In the genomic region with DNA sequence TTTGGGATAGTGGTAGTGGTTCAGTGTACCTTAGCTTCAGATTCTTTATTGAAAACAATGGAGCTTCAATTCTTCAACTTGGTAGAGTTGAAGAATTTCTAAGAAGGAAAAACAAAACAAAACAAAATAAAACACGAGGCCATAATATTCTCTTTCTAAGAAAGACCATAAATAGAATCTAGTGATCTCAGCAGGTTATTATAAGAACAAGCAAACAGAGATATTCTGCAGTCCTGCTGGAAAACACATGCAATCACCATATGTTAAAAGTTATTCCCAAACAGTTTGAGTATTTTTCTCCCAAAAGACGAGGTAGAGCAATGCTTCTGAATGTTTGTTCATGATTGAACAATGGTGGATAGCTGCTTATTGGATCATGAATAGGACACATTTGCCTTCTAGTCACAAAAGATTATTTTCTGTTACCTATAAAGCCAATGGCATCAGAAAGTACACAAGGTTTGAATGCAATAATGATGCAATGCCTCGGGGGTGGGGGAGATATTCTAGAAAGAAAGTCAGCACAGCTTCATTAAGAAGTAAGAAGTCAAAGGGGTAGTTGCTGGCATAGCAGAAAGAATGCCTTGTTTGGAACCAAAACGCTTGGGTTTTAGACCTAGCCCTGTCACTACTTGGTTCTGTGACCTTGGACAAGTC, we compare ENCODE assay signal across 13 cellular contexts. TPM values are rescaled to one million over a fixed set of nuclear protein-coding genes. Genes with fewer than 3 reads are reported as not detected.
A peak's percentile ranks its signal among the peaks of the same experiment; 100 is the strongest.
DNase-seq lines count a peak whose midpoint lies in the region; ATAC-seq and TF ChIP-seq lines count a peak whose summit lies in the region.
"Had no signal": no experiment of that assay in that cellular context is flagged by ENCODE, and none has a peak within 500 bp of the region (broad histone marks: within the 10 kb centered on the region; RNA-seq: fewer than 3 reads in every experiment).

No MANE protein-coding gene starts in this region.

- H3K36me3 ChIP-seq in GM23248 (ENCODE audit: low read depth) (peaks cover 3% of the 10 kb centered on the region; the same call in 1 of the 2 replicates), adrenal gland (replicated peaks in 1 of 2) (no peaks in the 10 kb centered on the region), hepatocyte (replicated peaks; ENCODE audit: insufficient read depth, low read depth) (no peaks in the 10 kb centered on the region), mucosa of descending colon (ENCODE audit: low read depth) (no peaks in the 10 kb centered on the region)
- H3K36me3 ChIP-seq in CD8-positive, alpha-beta T cell (ENCODE audit: insufficient read depth, low read length), result no peaks in the 10 kb centered on the region

- POLR2A ChIA-PET in CD8-positive, alpha-beta T cell (lab: Charles Lee), result no interaction called here

- H3K27ac ChIP-seq in GM23248 (peak overlapping the region; percentile 30; the same call in 1 of the 2 replicates), adrenal gland (peak overlapping the region in 4 of 5 donors; percentile 62 to 84 (median 74)), hepatocyte (peak overlapping the region; percentile 75)
- H3K27ac ChIP-seq in CD8-positive, alpha-beta T cell (ENCODE audit: low read depth, low read length), result no peak overlapping the region

- H3K27me3 Mint-ChIP-seq in CD8-positive, alpha-beta T cell (ENCODE audit: low read depth), result no peaks in the 10 kb centered on the region

- in situ Hi-C loops in GM23248 (cut with MboI), result no loop called here

- H3K9me3 ChIP-seq in GM23248 (ENCODE audit: low read depth) (no peaks in the 10 kb centered on the region), adrenal gland (replicated peaks in 1 of 3) (no peaks in the 10 kb centered on the region), hepatocyte (ENCODE audit: low read depth) (no peaks in the 10 kb centered on the region), mucosa of descending colon (no peaks in the 10 kb centered on the region)
- no peaks in the 10 kb centered on the region for H3K9me3 ChIP-seq in CD8-positive, alpha-beta T cell (ENCODE audit: low read length)

- H4K20me1 ChIP-seq in GM23248 (ENCODE audit: insufficient read depth), result no peaks in the 10 kb centered on the region
- no peaks in the 10 kb centered on the region for H4K20me1 ChIP-seq in hepatocyte (ENCODE audit: insufficient read depth, poor library complexity, severe bottlenecking)

- H3K4me3 Mint-ChIP-seq in stimulated activated effector memory CD8-positive, alpha-beta T cell treated with anti-CD3 and anti-CD28 coated beads, Interleukin-12 subunit alpha, Interleukin-12 subunit beta, amount 100 ng/mL, for 72 hours, result no peak overlapping the region
- no peak overlapping the region for H3K4me3 Mint-ChIP-seq in CD8-positive, alpha-beta T cell

- H3K4me2 ChIP-seq in GM23248 (ENCODE audit: unreplicated experiment) (peak overlapping the region; percentile 26), hepatocyte (peak overlapping the region; percentile 7)

- H3K27me3 ChIP-seq in GM23248 (replicated peaks; ENCODE audit: insufficient read depth), result no peaks in the 10 kb centered on the region
- H3K27me3 ChIP-seq in adrenal gland, result no peaks in the 10 kb centered on the region
- H3K27me3 ChIP-seq in hepatocyte, result no peaks in the 10 kb centered on the region
- no peaks in the 10 kb centered on the region for H3K27me3 ChIP-seq in CD8-positive, alpha-beta T cell (ENCODE audit: insufficient read depth, low read length)

- H3K4me3 ChIP-seq in GM23248 (no peak overlapping the region), adrenal gland (no peak overlapping the region), hepatocyte (no peak overlapping the region), mucosa of descending colon (no peak overlapping the region)
- no peak overlapping the region for H3K4me3 ChIP-seq in CD8-positive, alpha-beta T cell (ENCODE audit: low read depth, low read length)

- ATAC-seq in stimulated activated effector memory CD8-positive, alpha-beta T cell treated with anti-CD3 and anti-CD28 coated beads, Interleukin-12 subunit alpha, Interleukin-12 subunit beta, amount 100 ng/mL, for 72 hours, result no peak
- ATAC-seq in mucosa of descending colon, result no peak
- ATAC-seq in CD8-positive, alpha-beta T cell, result no peak
- ATAC-seq: PC-3 had no signal

- H3K4me1 Mint-ChIP-seq in stimulated activated effector memory CD8-positive, alpha-beta T cell treated with anti-CD3 and anti-CD28 coated beads, Interleukin-12 subunit alpha, Interleukin-12 subunit beta, amount 100 ng/mL, for 72 hours, result peaks cover 51% of the 10 kb centered on the region
- H3K4me1 Mint-ChIP-seq in CD8-positive, alpha-beta T cell (ENCODE audit: low read depth), result no peaks in the 10 kb centered on the region

- H3K9me2 ChIP-seq in GM23248 (ENCODE audit: insufficient read depth) (no peaks in the 10 kb centered on the region), hepatocyte (replicated peaks; ENCODE audit: insufficient read depth) (no peaks in the 10 kb centered on the region)

- H2AFZ ChIP-seq in GM23248 (no peak overlapping the region), hepatocyte (no peak overlapping the region)

- H3K36me3 Mint-ChIP-seq in stimulated activated effector memory CD8-positive, alpha-beta T cell treated with anti-CD3 and anti-CD28 coated beads, Interleukin-12 subunit alpha, Interleukin-12 subunit beta, amount 100 ng/mL, for 72 hours, result no peaks in the 10 kb centered on the region
- H3K36me3 Mint-ChIP-seq in CD8-positive, alpha-beta T cell, result no peaks in the 10 kb centered on the region

- H3F3A ChIP-seq in GM23248 (ENCODE audit: insufficient read depth), result peaks cover 43% of the 10 kb centered on the region

- CTCF ChIA-PET in CD8-positive, alpha-beta T cell (lab: Charles Lee), result interaction anchor here (0.9 to 1.4 kb wide), 2 partner anchors 38 to 60 kb away, joined by 3 read pairs; no protein-coding TSS in a partner anchor

- H3K79me2 ChIP-seq in GM23248 (ENCODE audit: insufficient read depth) (peaks cover 97% of the 10 kb centered on the region), hepatocyte (peaks cover 94% of the 10 kb centered on the region)

- intact Hi-C loops in adrenal gland (cut with DNase I) (no loop called here), mucosa of descending colon (cut with DNase I, micrococcal nuclease) (no loop called here)
- intact Hi-C loops in CD8-positive, alpha-beta T cell (cut with DNase I, micrococcal nuclease), result no loop called here

- TF ChIP-seq CTCF in adrenal gland (IDR thresholded peaks at IDR 0.05) (no peak), hepatocyte (IDR thresholded peaks at IDR 0.05; ENCODE audit: poor library complexity) (no peak), mucosa of descending colon (IDR thresholded peaks at IDR 0.05) (no peak)
- no peak for TF ChIP-seq CTCF in CD8-positive, alpha-beta T cell (IDR thresholded peaks at IDR 0.05)

- no peak for DNase-seq in GM23248
- no peak for DNase-seq in adrenal gland
- DNase-seq in hepatocyte (ENCODE audit: low spot score), result no peak
- DNase-seq in stimulated activated effector memory CD8-positive, alpha-beta T cell treated with anti-CD3 and anti-CD28 coated beads, Interleukin-12 subunit alpha, Interleukin-12 subunit beta, amount 100 ng/mL, for 72 hours (ENCODE audit: low spot score in 2 of 2), result no peak
- no peak for DNase-seq in NCI-H2227 (lab: John Stamatoyannopoulos, UW; ENCODE audit: unreplicated experiment)
- no peak for DNase-seq in COLO668 (lab: John Stamatoyannopoulos, UW; ENCODE audit: unreplicated experiment)
- DNase-seq in mucosa of descending colon, result no peak
- DNase-seq in CD8-positive, alpha-beta T cell, result no peak
- DNase-seq: activated CD4-positive, alpha-beta T cell treated with anti-CD3 and anti-CD28 coated beads for 1 hour; KG1; NCI-H1417 treated with DMSO at 0.1 percent for 48 hours; NCI-H510A treated with DMSO at 0.1 percent for 48 hours; PC-3 had no signal

- H3K9me3 Mint-ChIP-seq in stimulated activated effector memory CD8-positive, alpha-beta T cell treated with anti-CD3 and anti-CD28 coated beads, Interleukin-12 subunit alpha, Interleukin-12 subunit beta, amount 100 ng/mL, for 72 hours, result no peaks in the 10 kb centered on the region
- no peaks in the 10 kb centered on the region for H3K9me3 Mint-ChIP-seq in CD8-positive, alpha-beta T cell

- TF ChIP-seq POLR2A in adrenal gland (IDR thresholded peaks at IDR 0.05), result no peak

- peak overlapping the region; percentile 85 for H3K27ac Mint-ChIP-seq in stimulated activated effector memory CD8-positive, alpha-beta T cell treated with anti-CD3 and anti-CD28 coated beads, Interleukin-12 subunit alpha, Interleukin-12 subunit beta, amount 100 ng/mL, for 72 hours
- H3K27ac Mint-ChIP-seq in CD8-positive, alpha-beta T cell, result no peak overlapping the region

- H3K4me1 ChIP-seq in GM23248 (ENCODE audit: insufficient read depth) (peaks cover 31% of the 10 kb centered on the region), adrenal gland (replicated peaks in 1 of 2) (peaks cover 28 to 45% of the 10 kb centered on the region in 2 donors), hepatocyte (ENCODE audit: insufficient read depth) (peaks cover 38% of the 10 kb centered on the region), mucosa of descending colon (ENCODE audit: low read depth) (peaks cover 11% of the 10 kb centered on the region)
- no peaks in the 10 kb centered on the region for H3K4me1 ChIP-seq in CD8-positive, alpha-beta T cell (ENCODE audit: insufficient read depth, low read length)

- 7 to 13% methylated on average over 4 of the region's 4 CpGs for WGBS in GM23248 (ENCODE audit: low coverage in 1 of 2, low lambda C conversion rate in 2 of 2, missing lambda C conversion rate in 2 of 2), 2 experiments
- WGBS in adrenal gland, 4 donors, result 51 to 55% (median 54%) methylated on average over 4 of the region's 4 CpGs
- WGBS in hepatocyte (ENCODE audit: low lambda C conversion rate, missing lambda C conversion rate), result 76% methylated on average over 4 of the region's 4 CpGs

- H3K9ac ChIP-seq in GM23248, result no peak overlapping the region

RNA-seq across cellular contexts. Expression of a gene that starts 59.3 kb away (rescaled TPM):
- total RNA-seq in GM23248 (2014; rRNA removed; shearing (Covaris generic)), result 43.7 and 67.9 TPM in 2 replicates
- polyA plus RNA-seq in GM23248 (2016; fragmentation: Nextera tagmentation; extraction: Ambion mirVana) (49.7 and 53.7 TPM in 2 replicates), adrenal gland (10 to 100 TPM; 11.4 to 71.1 (median 13.1) TPM), hepatocyte (34.4 and 37.6 TPM in 2 replicates)
- total RNA-seq in adrenal gland (100 to 1,000 TPM in 4 of 8 donors, 10 to 100 TPM in 4; 44.0 to 169 (median 102) TPM), hepatocyte (33.9 and 38.3 TPM in 2 replicates), mucosa of descending colon (10 to 100 TPM; 15.8 to 54.3 (median 40.6) TPM)
- total RNA-seq in CD8-positive, alpha-beta T cell, result 10 to 100 TPM; 11.9 to 12.6 TPM
